Comparison of ENCODE assay signal across 20 cellular contexts in the genomic region with DNA sequence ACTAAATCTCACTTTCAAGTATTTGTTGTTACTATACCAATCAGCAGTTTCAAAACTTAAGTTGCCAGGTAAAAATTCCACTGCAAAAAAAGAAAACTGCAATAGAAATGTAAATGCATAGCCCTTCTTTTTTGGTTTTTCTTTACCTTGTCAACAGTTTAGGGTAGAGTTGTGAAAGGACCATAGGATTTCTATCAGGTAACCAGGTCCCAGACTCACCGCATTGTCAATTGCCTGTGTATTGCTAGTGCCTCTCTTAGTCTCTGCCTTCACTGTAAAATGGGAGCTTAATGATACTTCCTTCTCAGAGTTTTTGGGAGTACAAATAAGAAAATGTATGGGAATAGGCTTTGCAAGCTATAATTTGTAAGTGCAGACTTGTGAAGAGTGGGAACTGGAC.
DNase-seq lines count a peak whose midpoint lies in the region; ATAC-seq and TF ChIP-seq lines count a peak whose summit lies in the region.
"Had no signal": no experiment of that assay in that cellular context is flagged by ENCODE, and none has a peak within 500 bp of the region (broad histone marks: within the 10 kb centered on the region; RNA-seq: fewer than 3 reads in every experiment).

No MANE protein-coding gene starts in this region.

- POLR2A ChIA-PET in WTC11 (lab: Charles Lee), result no interaction called here

- DNase-seq in DMS53 (lab: John Stamatoyannopoulos, UW) (peak; percentile 7), DMS53 treated with DMSO at 0.1 percent for 48 hours (lab: John Stamatoyannopoulos, UW; ENCODE audit: unreplicated experiment) (no peak), WTC11 (ENCODE audit: low spot score) (no peak), NCI-H226 (no peak), activated gamma-delta T cell (lab: John Stamatoyannopoulos, UW) (no peak), COR-L47 (lab: John Stamatoyannopoulos, UW) (no peak)
- DNase-seq: 8988T, DMS79 treated with DMSO at 0.1 percent for 48 hours, GOT3, KBM-7, MV-4-11, NCI-H1694 treated with DMSO at 0.1 percent for 48 hours, PC-9, RPMI8226, SHP77 had no signal

- H3K27me3 ChIP-seq in HUES48 (ENCODE audit: control insufficient read depth, insufficient read depth, low read length), result no peaks in the 10 kb centered on the region

- H3K36me3 ChIP-seq in HUES48 (ENCODE audit: control insufficient read depth, insufficient read depth, low read length), result no peaks in the 10 kb centered on the region

- 0 out of 2 replicates have a peak, but pooled peaks have one; percentile 30 for ATAC-seq in WTC11
- no peak for ATAC-seq in activated CD4-positive, CD25-positive, alpha-beta regulatory T cell treated with anti-CD3 and anti-CD28 coated beads, Interleukin-2, amount 50 U/mL, for 24 hours

- no peak overlapping the region for H3K4me3 ChIP-seq in HUES48 (ENCODE audit: low read depth, low read length)
- H3K4me3 ChIP-seq: GM12878, PC-9 had no signal

- peaks cover 16% of the 10 kb centered on the region for H3K4me1 Mint-ChIP-seq in WTC11

- H3K4me3 Mint-ChIP-seq in WTC11, result no peak overlapping the region
- H3K4me3 Mint-ChIP-seq: T-helper 1 cell treated with Interleukin-12 subunit alpha and Interleukin-12 subunit beta and Interleukin-4 antibody, amounts not matched to agents 30 μg/mL and 1 μg/mL, for 36 hours had no signal

- TF ChIP-seq CTCF in WTC11 (IDR thresholded peaks at IDR 0.05), result no peak

- CTCF ChIA-PET in WTC11 (lab: Charles Lee), result no interaction called here

- H3K27ac ChIP-seq in HUES48 (ENCODE audit: low read depth, low read length), result peak overlapping the region; percentile 22
- H3K27ac ChIP-seq: C4-2B, PC-9 had no signal

- H3K9me3 ChIP-seq in HUES48 (ENCODE audit: control insufficient read depth, insufficient read depth, low read length), result no peaks in the 10 kb centered on the region

- 0 out of 2 replicates have a peak, but pooled peaks cover 2% of the 10 kb centered on the region for H3K36me3 Mint-ChIP-seq in WTC11

- H3K9ac ChIP-seq in HUES48 (ENCODE audit: low read depth, low read length), result no peak overlapping the region

- peaks cover 16% of the 10 kb centered on the region for H3K4me1 ChIP-seq in HUES48 (ENCODE audit: control insufficient read depth, insufficient read depth, low read length)

- peak overlapping the region; percentile 48; the same call in 1 of the 2 replicates for H3K27ac Mint-ChIP-seq in WTC11
- H3K27ac Mint-ChIP-seq: T-helper 1 cell treated with Interleukin-12 subunit alpha and Interleukin-12 subunit beta and Interleukin-4 antibody, amounts not matched to agents 30 μg/mL and 1 μg/mL, for 36 hours had no signal

- no peaks in the 10 kb centered on the region for H3K27me3 Mint-ChIP-seq in WTC11 (ENCODE audit: low read depth)

- no peaks in the 10 kb centered on the region for H3K9me3 Mint-ChIP-seq in WTC11
- H3K9me3 Mint-ChIP-seq: T-helper 1 cell treated with Interleukin-12 subunit alpha and Interleukin-12 subunit beta and Interleukin-4 antibody, amounts not matched to agents 30 μg/mL and 1 μg/mL, for 36 hours had no signal

TF ChIP-seq in WTC11, 78 proteins besides CTCF, POLR2A, EP300 and RAD21 (continues in another document):
- TF ChIP-seq, protein P1, sequence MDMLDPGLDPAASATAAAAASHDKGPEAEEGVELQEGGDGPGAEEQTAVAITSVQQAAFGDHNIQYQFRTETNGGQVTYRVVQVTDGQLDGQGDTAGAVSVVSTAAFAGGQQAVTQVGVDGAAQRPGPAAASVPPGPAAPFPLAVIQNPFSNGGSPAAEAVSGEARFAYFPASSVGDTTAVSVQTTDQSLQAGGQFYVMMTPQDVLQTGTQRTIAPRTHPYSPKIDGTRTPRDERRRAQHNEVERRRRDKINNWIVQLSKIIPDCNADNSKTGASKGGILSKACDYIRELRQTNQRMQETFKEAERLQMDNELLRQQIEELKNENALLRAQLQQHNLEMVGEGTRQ (CRISPR knock-in tag; IDR thresholded peaks at IDR 0.05), result no peak
- TF ChIP-seq, protein P2, sequence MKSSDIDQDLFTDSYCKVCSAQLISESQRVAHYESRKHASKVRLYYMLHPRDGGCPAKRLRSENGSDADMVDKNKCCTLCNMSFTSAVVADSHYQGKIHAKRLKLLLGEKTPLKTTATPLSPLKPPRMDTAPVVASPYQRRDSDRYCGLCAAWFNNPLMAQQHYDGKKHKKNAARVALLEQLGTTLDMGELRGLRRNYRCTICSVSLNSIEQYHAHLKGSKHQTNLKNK (CRISPR knock-in tag; IDR thresholded peaks at IDR 0.05), result no peak
- TF ChIP-seq, protein P3, sequence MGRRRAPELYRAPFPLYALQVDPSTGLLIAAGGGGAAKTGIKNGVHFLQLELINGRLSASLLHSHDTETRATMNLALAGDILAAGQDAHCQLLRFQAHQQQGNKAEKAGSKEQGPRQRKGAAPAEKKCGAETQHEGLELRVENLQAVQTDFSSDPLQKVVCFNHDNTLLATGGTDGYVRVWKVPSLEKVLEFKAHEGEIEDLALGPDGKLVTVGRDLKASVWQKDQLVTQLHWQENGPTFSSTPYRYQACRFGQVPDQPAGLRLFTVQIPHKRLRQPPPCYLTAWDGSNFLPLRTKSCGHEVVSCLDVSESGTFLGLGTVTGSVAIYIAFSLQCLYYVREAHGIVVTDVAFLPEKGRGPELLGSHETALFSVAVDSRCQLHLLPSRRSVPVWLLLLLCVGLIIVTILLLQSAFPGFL (CRISPR knock-in tag; IDR thresholded peaks at IDR 0.05; ENCODE audit: borderline replicate concordance), result no peak
- TF ChIP-seq NR2C2 (CRISPR knock-in tag; IDR thresholded peaks at IDR 0.05) (no peak), PRRX2 (CRISPR knock-in tag; IDR thresholded peaks at IDR 0.05) (no peak), ETV6 (CRISPR knock-in tag; IDR thresholded peaks at IDR 0.05) (no peak), NFE2L1 (CRISPR knock-in tag; IDR thresholded peaks at IDR 0.05) (no peak), KAT7 (CRISPR knock-in tag; IDR thresholded peaks at IDR 0.05; ENCODE audit: borderline replicate concordance) (no peak), SMAD3 (CRISPR knock-in tag; IDR thresholded peaks at IDR 0.05; ENCODE audit: borderline replicate concordance) (no peak), MXD4 (CRISPR knock-in tag; IDR thresholded peaks at IDR 0.05; ENCODE audit: borderline replicate concordance) (no peak), ZNF138 (CRISPR knock-in tag; conservative IDR thresholded peaks at IDR 0.05) (no peak), EMX1 (CRISPR knock-in tag; IDR thresholded peaks at IDR 0.05) (no peak), NFATC4 (CRISPR knock-in tag; IDR thresholded peaks at IDR 0.05) (no peak)
- TF ChIP-seq, protein P4, sequence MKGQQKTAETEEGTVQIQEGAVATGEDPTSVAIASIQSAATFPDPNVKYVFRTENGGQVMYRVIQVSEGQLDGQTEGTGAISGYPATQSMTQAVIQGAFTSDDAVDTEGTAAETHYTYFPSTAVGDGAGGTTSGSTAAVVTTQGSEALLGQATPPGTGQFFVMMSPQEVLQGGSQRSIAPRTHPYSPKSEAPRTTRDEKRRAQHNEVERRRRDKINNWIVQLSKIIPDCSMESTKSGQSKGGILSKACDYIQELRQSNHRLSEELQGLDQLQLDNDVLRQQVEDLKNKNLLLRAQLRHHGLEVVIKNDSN (CRISPR knock-in tag; IDR thresholded peaks at IDR 0.05), result no peak
- TF ChIP-seq, protein P5, sequence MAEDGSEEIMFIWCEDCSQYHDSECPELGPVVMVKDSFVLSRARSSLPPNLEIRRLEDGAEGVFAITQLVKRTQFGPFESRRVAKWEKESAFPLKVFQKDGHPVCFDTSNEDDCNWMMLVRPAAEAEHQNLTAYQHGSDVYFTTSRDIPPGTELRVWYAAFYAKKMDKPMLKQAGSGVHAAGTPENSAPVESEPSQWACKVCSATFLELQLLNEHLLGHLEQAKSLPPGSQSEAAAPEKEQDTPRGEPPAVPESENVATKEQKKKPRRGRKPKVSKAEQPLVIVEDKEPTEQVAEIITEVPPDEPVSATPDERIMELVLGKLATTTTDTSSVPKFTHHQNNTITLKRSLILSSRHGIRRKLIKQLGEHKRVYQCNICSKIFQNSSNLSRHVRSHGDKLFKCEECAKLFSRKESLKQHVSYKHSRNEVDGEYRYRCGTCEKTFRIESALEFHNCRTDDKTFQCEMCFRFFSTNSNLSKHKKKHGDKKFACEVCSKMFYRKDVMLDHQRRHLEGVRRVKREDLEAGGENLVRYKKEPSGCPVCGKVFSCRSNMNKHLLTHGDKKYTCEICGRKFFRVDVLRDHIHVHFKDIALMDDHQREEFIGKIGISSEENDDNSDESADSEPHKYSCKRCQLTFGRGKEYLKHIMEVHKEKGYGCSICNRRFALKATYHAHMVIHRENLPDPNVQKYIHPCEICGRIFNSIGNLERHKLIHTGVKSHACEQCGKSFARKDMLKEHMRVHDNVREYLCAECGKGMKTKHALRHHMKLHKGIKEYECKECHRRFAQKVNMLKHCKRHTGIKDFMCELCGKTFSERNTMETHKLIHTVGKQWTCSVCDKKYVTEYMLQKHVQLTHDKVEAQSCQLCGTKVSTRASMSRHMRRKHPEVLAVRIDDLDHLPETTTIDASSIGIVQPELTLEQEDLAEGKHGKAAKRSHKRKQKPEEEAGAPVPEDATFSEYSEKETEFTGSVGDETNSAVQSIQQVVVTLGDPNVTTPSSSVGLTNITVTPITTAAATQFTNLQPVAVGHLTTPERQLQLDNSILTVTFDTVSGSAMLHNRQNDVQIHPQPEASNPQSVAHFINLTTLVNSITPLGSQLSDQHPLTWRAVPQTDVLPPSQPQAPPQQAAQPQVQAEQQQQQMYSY (CRISPR knock-in tag; IDR thresholded peaks at IDR 0.05), result no peak
- TF ChIP-seq, protein P6, sequence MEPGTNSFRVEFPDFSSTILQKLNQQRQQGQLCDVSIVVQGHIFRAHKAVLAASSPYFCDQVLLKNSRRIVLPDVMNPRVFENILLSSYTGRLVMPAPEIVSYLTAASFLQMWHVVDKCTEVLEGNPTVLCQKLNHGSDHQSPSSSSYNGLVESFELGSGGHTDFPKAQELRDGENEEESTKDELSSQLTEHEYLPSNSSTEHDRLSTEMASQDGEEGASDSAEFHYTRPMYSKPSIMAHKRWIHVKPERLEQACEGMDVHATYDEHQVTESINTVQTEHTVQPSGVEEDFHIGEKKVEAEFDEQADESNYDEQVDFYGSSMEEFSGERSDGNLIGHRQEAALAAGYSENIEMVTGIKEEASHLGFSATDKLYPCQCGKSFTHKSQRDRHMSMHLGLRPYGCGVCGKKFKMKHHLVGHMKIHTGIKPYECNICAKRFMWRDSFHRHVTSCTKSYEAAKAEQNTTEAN (CRISPR knock-in tag; IDR thresholded peaks at IDR 0.05), result no peak
- TF ChIP-seq, protein P7, sequence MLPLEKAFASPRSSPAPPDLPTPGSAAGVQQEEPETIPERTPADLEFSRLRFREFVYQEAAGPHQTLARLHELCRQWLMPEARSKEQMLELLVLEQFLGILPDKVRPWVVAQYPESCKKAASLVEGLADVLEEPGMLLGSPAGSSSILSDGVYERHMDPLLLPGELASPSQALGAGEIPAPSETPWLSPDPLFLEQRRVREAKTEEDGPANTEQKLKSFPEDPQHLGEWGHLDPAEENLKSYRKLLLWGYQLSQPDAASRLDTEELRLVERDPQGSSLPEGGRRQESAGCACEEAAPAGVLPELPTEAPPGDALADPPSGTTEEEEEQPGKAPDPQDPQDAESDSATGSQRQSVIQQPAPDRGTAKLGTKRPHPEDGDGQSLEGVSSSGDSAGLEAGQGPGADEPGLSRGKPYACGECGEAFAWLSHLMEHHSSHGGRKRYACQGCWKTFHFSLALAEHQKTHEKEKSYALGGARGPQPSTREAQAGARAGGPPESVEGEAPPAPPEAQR (CRISPR knock-in tag; IDR thresholded peaks at IDR 0.05), result no peak
